ENCODE assay signal across 9 cellular contexts in the genomic region with DNA sequence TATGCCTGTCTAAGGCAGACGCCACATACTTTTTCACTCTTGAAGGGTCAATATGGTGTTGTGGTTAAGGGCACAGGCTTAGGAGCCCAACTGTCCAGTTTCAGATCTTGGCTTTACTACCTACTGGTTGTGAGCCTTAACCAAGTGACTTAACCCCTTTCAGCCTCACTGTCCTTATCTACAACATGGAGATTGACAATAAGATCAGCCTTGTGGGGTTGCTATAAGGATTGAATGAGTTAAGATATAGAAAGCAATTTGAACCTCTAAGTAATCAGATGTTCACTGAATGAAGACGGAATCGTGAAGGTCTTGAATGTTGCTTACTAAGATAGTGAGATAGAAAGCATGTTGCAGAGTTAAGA.
DNase-seq lines count a peak whose midpoint lies in the region; TF ChIP-seq lines count a peak whose summit lies in the region.
"Had no signal": no experiment of that assay in that cellular context is flagged by ENCODE, and none has a peak within 500 bp of the region (broad histone marks: within the 10 kb centered on the region; RNA-seq: fewer than 3 reads in every experiment).

No MANE protein-coding gene starts in this region.

- H2AFZ ChIP-seq in KMS-11 (ENCODE audit: low read depth) (no peak overlapping the region), parathyroid adenoma (no peak overlapping the region)

- TF ChIP-seq CTCF in KMS-11 (conservative IDR thresholded peaks at IDR 0.05; ENCODE audit: low read depth, low read length) (no peak), breast epithelium (IDR thresholded peaks at IDR 0.05) (no peak), parathyroid adenoma (IDR thresholded peaks at IDR 0.05) (no peak), right atrium auricular region (IDR thresholded peaks at IDR 0.05) (no peak)

- H3K4me1 Mint-ChIP-seq in CD4-positive, alpha-beta memory T cell, result peaks cover 9 to 19% (median 13%) of the 10 kb centered on the region in 4 donors

- no peaks in the 10 kb centered on the region for H3K36me3 Mint-ChIP-seq in CD4-positive, alpha-beta memory T cell

- H3K27ac ChIP-seq in CD4-positive, alpha-beta memory T cell (ENCODE audit: low read depth, low read length), result no peak overlapping the region
- H3K27ac ChIP-seq in KMS-11, result no peak overlapping the region
- peak overlapping the region; percentile 98 to 99 for H3K27ac ChIP-seq in breast epithelium
- H3K27ac ChIP-seq in parathyroid adenoma, result peak overlapping the region; percentile 99
- peak overlapping the region in 1 of 2 donors; percentile 94 for H3K27ac ChIP-seq in right atrium auricular region

- peaks cover 13% of the 10 kb centered on the region for H3K4me1 ChIP-seq in CD4-positive, alpha-beta memory T cell (ENCODE audit: insufficient read depth, low read length)
- H3K4me1 ChIP-seq in KMS-11 (ENCODE audit: low read depth, poor library complexity, severe bottlenecking) (peaks cover 31% of the 10 kb centered on the region), breast epithelium (no peaks in the 10 kb centered on the region), parathyroid adenoma (peaks cover 11% of the 10 kb centered on the region), right atrium auricular region (peaks cover 0 to 6% of the 10 kb centered on the region in 2 donors)

- H3K4me3 ChIP-seq in CD4-positive, alpha-beta memory T cell (ENCODE audit: low read length in 2 of 2), result no peak overlapping the region
- H3K4me3 ChIP-seq in KMS-11 (IDR thresholded peaks at IDR 0.05; ENCODE audit: insufficient read depth, low read depth, low read length) (no peak overlapping the region), breast epithelium (no peak overlapping the region), parathyroid adenoma (ENCODE audit: low read depth, low read length) (no peak overlapping the region), right atrium auricular region (no peak overlapping the region)
- H3K4me3 ChIP-seq: mucosa of descending colon, right lobe of liver had no signal

- H3K9ac ChIP-seq in KMS-11, result no peak overlapping the region
- no peak overlapping the region for H3K9ac ChIP-seq in parathyroid adenoma

- peak overlapping the region; percentile 17 to 78 (median 62) for H3K4me3 Mint-ChIP-seq in CD4-positive, alpha-beta memory T cell

- CTCF ChIA-PET in CD4-positive, alpha-beta memory T cell (lab: Charles Lee; ENCODE audit: partially characterized antibody), result no interaction called here

- no peaks in the 10 kb centered on the region for H4K20me1 ChIP-seq in KMS-11 (ENCODE audit: insufficient read depth)

- no peaks in the 10 kb centered on the region for H3K27me3 ChIP-seq in CD4-positive, alpha-beta memory T cell (ENCODE audit: insufficient read depth, low read length)
- H3K27me3 ChIP-seq in KMS-11 (ENCODE audit: insufficient read depth, low read depth) (no peaks in the 10 kb centered on the region), breast epithelium (no peaks in the 10 kb centered on the region), parathyroid adenoma (ENCODE audit: control insufficient read depth, insufficient read depth, low read length) (no peaks in the 10 kb centered on the region), right atrium auricular region (no peaks in the 10 kb centered on the region)
- H3K27me3 ChIP-seq: right lobe of liver had no signal

- intact Hi-C loops in CD4-positive, alpha-beta memory T cell (cut with micrococcal nuclease), result loop anchor here (10.0 kb wide), 1 partner anchor 110 kb away; no protein-coding TSS in a partner anchor
- intact Hi-C loops in breast epithelium (cut with DNase I; ENCODE audit: low total_unique reads), result no loop called here

- DNase-seq in CD4-positive, alpha-beta memory T cell, result no peak
- DNase-seq in breast epithelium (ENCODE audit: low spot score in 2 of 2) (no peak), NCI-H1105 treated with DMSO at 0.1 percent for 48 hours (lab: John Stamatoyannopoulos, UW) (no peak), DMS53 (lab: John Stamatoyannopoulos, UW) (no peak), right atrium auricular region (ENCODE audit: low spot score) (no peak)
- DNase-seq: mucosa of descending colon, right lobe of liver had no signal

- POLR2A ChIA-PET in CD4-positive, alpha-beta memory T cell (lab: Charles Lee; ENCODE audit: partially characterized antibody), result interaction anchor here (2.7 kb wide), 1 partner anchor 123 kb away, joined by 9 read pairs; no protein-coding TSS in a partner anchor

- no peaks in the 10 kb centered on the region for H3K27me3 Mint-ChIP-seq in CD4-positive, alpha-beta memory T cell

- no peaks in the 10 kb centered on the region for H3K79me2 ChIP-seq in KMS-11 (ENCODE audit: insufficient read depth, low read depth)
- no peaks in the 10 kb centered on the region for H3K79me2 ChIP-seq in parathyroid adenoma

- no peak for TF ChIP-seq POLR2A in breast epithelium (IDR thresholded peaks at IDR 0.05)

- H3K4me2 ChIP-seq in KMS-11 (peak overlapping the region; percentile 57; the same call in 1 of the 2 replicates), parathyroid adenoma (ENCODE audit: low read length) (no peak overlapping the region)

- H3K27ac Mint-ChIP-seq in CD4-positive, alpha-beta memory T cell, result peak overlapping the region in 4 of 7 donors; percentile 2 to 52 (median 26)

- H3K9me3 Mint-ChIP-seq in CD4-positive, alpha-beta memory T cell, result no peaks in the 10 kb centered on the region

- H3K9me3 ChIP-seq in CD4-positive, alpha-beta memory T cell (ENCODE audit: control insufficient read depth in 1 of 2, low read length in 2 of 2), result no peaks in the 10 kb centered on the region
- no peaks in the 10 kb centered on the region for H3K9me3 ChIP-seq in breast epithelium
- H3K9me3 ChIP-seq in parathyroid adenoma (ENCODE audit: control insufficient read depth, low read length), result no peaks in the 10 kb centered on the region
- no peaks in the 10 kb centered on the region for H3K9me3 ChIP-seq in right atrium auricular region
- H3K9me3 ChIP-seq: mucosa of descending colon, right lobe of liver had no signal

- no peaks in the 10 kb centered on the region for H3K36me3 ChIP-seq in CD4-positive, alpha-beta memory T cell (ENCODE audit: insufficient read depth, low read length)
- H3K36me3 ChIP-seq in KMS-11 (ENCODE audit: insufficient read depth) (no peaks in the 10 kb centered on the region), breast epithelium (no peaks in the 10 kb centered on the region), parathyroid adenoma (ENCODE audit: control insufficient read depth, insufficient read depth, low read length) (no peaks in the 10 kb centered on the region), right atrium auricular region (no peaks in the 10 kb centered on the region)
- H3K36me3 ChIP-seq: right lobe of liver had no signal

Comparison
In these comparisons a context has a peak if more than half of its experiments do, and no peak if none do; other contexts are left out.
1. H3K27ac ChIP-seq: peak in breast epithelium (2 of 2) and parathyroid adenoma (single experiment); none in CD4-positive, alpha-beta memory T cell (single experiment) and KMS-11 (single experiment).